16 cellular contexts compared by ENCODE assay signal in the genomic region with DNA sequence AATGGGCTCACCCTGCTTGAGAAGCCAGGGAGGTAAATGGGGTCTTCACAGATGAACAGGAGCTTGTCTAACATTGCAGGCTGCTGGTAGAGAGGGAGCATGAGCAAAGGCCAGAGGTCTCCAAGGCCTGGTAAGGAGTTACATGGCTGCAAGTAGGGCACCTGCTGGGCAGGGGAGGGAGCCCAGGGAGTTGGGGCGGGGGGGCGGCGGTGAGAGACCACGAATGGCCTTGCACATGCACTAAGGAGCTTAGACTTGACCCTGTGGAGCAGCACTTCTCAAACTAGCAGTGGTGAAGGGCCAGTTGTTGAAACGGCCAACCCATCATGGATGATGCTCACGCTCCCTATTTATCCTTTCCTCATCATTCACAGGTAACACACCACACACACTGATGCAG. TPM values are rescaled to one million over a fixed set of nuclear protein-coding genes. Genes with fewer than 3 reads are reported as not detected.
DNase-seq lines count a peak whose midpoint lies in the region; ATAC-seq and TF ChIP-seq lines count a peak whose summit lies in the region.
"Had no signal": no experiment of that assay in that cellular context is flagged by ENCODE, and none has a peak within 500 bp of the region (broad histone marks: within the 10 kb centered on the region; RNA-seq: fewer than 3 reads in every experiment).

No MANE protein-coding gene starts in this region.

- H3K4me3 Mint-ChIP-seq in activated naive CD8-positive, alpha-beta T cell, result no peak overlapping the region
- no peak overlapping the region for H3K4me3 Mint-ChIP-seq in activated naive CD8-positive, alpha-beta T cell treated with anti-CD3 and anti-CD28 coated beads for 36 hours
- no peak overlapping the region for H3K4me3 Mint-ChIP-seq in activated naive CD8-positive, alpha-beta T cell treated with anti-CD3 and anti-CD28 coated beads, Interleukin-2, amount 10 ng/mL, durations not matched to agents 7 days and 5 days
- peak overlapping the region; percentile 13 to 61 for H3K4me3 Mint-ChIP-seq in stimulated activated naive CD8-positive, alpha-beta T cell treated with anti-CD3 and anti-CD28 coated beads, Interleukin-15, amount 100 ng/mL, for 72 hours

- POLR2A ChIA-PET in activated naive CD8-positive, alpha-beta T cell treated with anti-CD3 and anti-CD28 coated beads, Interleukin-2, amount 10 ng/mL, durations not matched to agents 7 days and 5 days (lab: Charles Lee), result no interaction called here

- peaks cover 17% of the 10 kb centered on the region for H3K79me2 ChIP-seq in hepatocyte

- TF ChIP-seq CTCF in hepatocyte (IDR thresholded peaks at IDR 0.05; ENCODE audit: poor library complexity), result no peak

- H3K27ac Mint-ChIP-seq in activated naive CD8-positive, alpha-beta T cell, result peak overlapping the region; percentile 89
- H3K27ac Mint-ChIP-seq in activated naive CD8-positive, alpha-beta T cell treated with anti-CD3 and anti-CD28 coated beads for 36 hours, result no peak overlapping the region
- peak overlapping the region; percentile 34 for H3K27ac Mint-ChIP-seq in activated naive CD8-positive, alpha-beta T cell treated with anti-CD3 and anti-CD28 coated beads, Interleukin-2, amount 10 ng/mL, durations not matched to agents 7 days and 5 days
- H3K27ac Mint-ChIP-seq in stimulated activated naive CD8-positive, alpha-beta T cell treated with anti-CD3 and anti-CD28 coated beads, Interleukin-15, amount 100 ng/mL, for 72 hours, result peak overlapping the region; percentile 78 to 88

- H3K36me3 ChIP-seq in hepatocyte (replicated peaks; ENCODE audit: insufficient read depth, low read depth), result no peaks in the 10 kb centered on the region
- H3K36me3 ChIP-seq: brain microvascular endothelial cell, HAP-1 had no signal

- no peaks in the 10 kb centered on the region for H3K9me3 Mint-ChIP-seq in activated naive CD8-positive, alpha-beta T cell (ENCODE audit: low read depth)
- H3K9me3 Mint-ChIP-seq in activated naive CD8-positive, alpha-beta T cell treated with anti-CD3 and anti-CD28 coated beads for 36 hours, result no peaks in the 10 kb centered on the region
- H3K9me3 Mint-ChIP-seq in activated naive CD8-positive, alpha-beta T cell treated with anti-CD3 and anti-CD28 coated beads, Interleukin-2, amount 10 ng/mL, durations not matched to agents 7 days and 5 days, result no peaks in the 10 kb centered on the region
- no peaks in the 10 kb centered on the region for H3K9me3 Mint-ChIP-seq in stimulated activated naive CD8-positive, alpha-beta T cell treated with anti-CD3 and anti-CD28 coated beads, Interleukin-15, amount 100 ng/mL, for 72 hours
- H3K9me3 Mint-ChIP-seq: naive thymus-derived CD8-positive, alpha-beta T cell had no signal

- peaks cover 19% of the 10 kb centered on the region for H3K36me3 Mint-ChIP-seq in activated naive CD8-positive, alpha-beta T cell
- peaks cover 12% of the 10 kb centered on the region for H3K36me3 Mint-ChIP-seq in activated naive CD8-positive, alpha-beta T cell treated with anti-CD3 and anti-CD28 coated beads for 36 hours
- peaks cover 5% of the 10 kb centered on the region for H3K36me3 Mint-ChIP-seq in activated naive CD8-positive, alpha-beta T cell treated with anti-CD3 and anti-CD28 coated beads, Interleukin-2, amount 10 ng/mL, durations not matched to agents 7 days and 5 days

- no peak overlapping the region for H2AFZ ChIP-seq in hepatocyte

- intact Hi-C loops in posterior vena cava (cut with DNase I), result no loop called here

- ATAC-seq in HG03432 (IDR thresholded peaks at IDR 0.05; ENCODE audit: unreplicated experiment), result peak; percentile 14
- no peak for ATAC-seq in activated naive CD8-positive, alpha-beta T cell treated with anti-CD3 and anti-CD28 coated beads, Interleukin-2, amount 10 ng/mL, durations not matched to agents 7 days and 5 days (ENCODE audit: low read depth)
- ATAC-seq in stimulated activated naive CD8-positive, alpha-beta T cell treated with anti-CD3 and anti-CD28 coated beads, Interleukin-15, amount 100 ng/mL, for 72 hours, result peak; percentile 7
- ATAC-seq: naive thymus-derived CD8-positive, alpha-beta T cell had no signal

- DNase-seq in activated naive CD8-positive, alpha-beta T cell treated with anti-CD3 and anti-CD28 coated beads for 36 hours, result no peak
- no peak for DNase-seq in activated naive CD8-positive, alpha-beta T cell treated with anti-CD3 and anti-CD28 coated beads, Interleukin-2, amount 10 ng/mL, durations not matched to agents 7 days and 5 days
- DNase-seq in stimulated activated naive CD8-positive, alpha-beta T cell treated with anti-CD3 and anti-CD28 coated beads, Interleukin-15, amount 100 ng/mL, for 72 hours, result no peak
- DNase-seq in posterior vena cava (ENCODE audit: low spot score) (no peak), hepatocyte (ENCODE audit: low spot score) (no peak), GF-D8 (lab: John Stamatoyannopoulos, UW) (no peak)
- DNase-seq: activated effector memory CD4-positive, alpha-beta T cell treated with anti-CD3 and anti-CD28 coated beads, Interleukin-2, amount 50 U/mL, for 16 hours; brain microvascular endothelial cell; dermis blood vessel endothelial cell; lower lobe of right lung; naive thymus-derived CD8-positive, alpha-beta T cell; NCI-H1694 treated with DMSO at 0.1 percent for 48 hours; SIG-M5 had no signal

- H3K4me1 Mint-ChIP-seq in activated naive CD8-positive, alpha-beta T cell (ENCODE audit: low read depth), result peaks cover 36% of the 10 kb centered on the region
- peaks cover 21% of the 10 kb centered on the region for H3K4me1 Mint-ChIP-seq in activated naive CD8-positive, alpha-beta T cell treated with anti-CD3 and anti-CD28 coated beads for 36 hours
- H3K4me1 Mint-ChIP-seq in activated naive CD8-positive, alpha-beta T cell treated with anti-CD3 and anti-CD28 coated beads, Interleukin-2, amount 10 ng/mL, durations not matched to agents 7 days and 5 days, result peaks cover 14% of the 10 kb centered on the region
- peaks cover 64% of the 10 kb centered on the region for H3K4me1 Mint-ChIP-seq in stimulated activated naive CD8-positive, alpha-beta T cell treated with anti-CD3 and anti-CD28 coated beads, Interleukin-15, amount 100 ng/mL, for 72 hours

- peaks cover 12% of the 10 kb centered on the region for H3K4me1 ChIP-seq in hepatocyte (ENCODE audit: insufficient read depth)
- H3K4me1 ChIP-seq: HAP-1 had no signal

- no peak overlapping the region for H3K27ac ChIP-seq in hepatocyte
- H3K27ac ChIP-seq: brain microvascular endothelial cell, lower lobe of right lung had no signal

- H3K4me3 ChIP-seq in hepatocyte, result no peak overlapping the region
- H3K4me3 ChIP-seq: HAP-1, lower lobe of right lung had no signal

- no peaks in the 10 kb centered on the region for H3K27me3 ChIP-seq in hepatocyte
- H3K27me3 ChIP-seq: brain microvascular endothelial cell had no signal

- H4K20me1 ChIP-seq in hepatocyte (ENCODE audit: insufficient read depth, poor library complexity, severe bottlenecking), result no peaks in the 10 kb centered on the region

- no peaks in the 10 kb centered on the region for H3K9me2 ChIP-seq in hepatocyte (replicated peaks; ENCODE audit: insufficient read depth)

- WGBS in hepatocyte (ENCODE audit: low lambda C conversion rate, missing lambda C conversion rate), result 92% methylated on average over 6 of the region's 6 CpGs

- no peaks in the 10 kb centered on the region for H3K27me3 Mint-ChIP-seq in activated naive CD8-positive, alpha-beta T cell
- no peaks in the 10 kb centered on the region for H3K27me3 Mint-ChIP-seq in activated naive CD8-positive, alpha-beta T cell treated with anti-CD3 and anti-CD28 coated beads for 36 hours
- no peaks in the 10 kb centered on the region for H3K27me3 Mint-ChIP-seq in activated naive CD8-positive, alpha-beta T cell treated with anti-CD3 and anti-CD28 coated beads, Interleukin-2, amount 10 ng/mL, durations not matched to agents 7 days and 5 days
- no peaks in the 10 kb centered on the region for H3K27me3 Mint-ChIP-seq in stimulated activated naive CD8-positive, alpha-beta T cell treated with anti-CD3 and anti-CD28 coated beads, Interleukin-15, amount 100 ng/mL, for 72 hours
- H3K27me3 Mint-ChIP-seq: naive thymus-derived CD8-positive, alpha-beta T cell had no signal

- no peaks in the 10 kb centered on the region for H3K9me3 ChIP-seq in hepatocyte (ENCODE audit: low read depth)
- H3K9me3 ChIP-seq: HAP-1, lower lobe of right lung had no signal

- H3K4me2 ChIP-seq in hepatocyte, result no peak overlapping the region

RNA-seq across cellular contexts. Expression of a gene that starts 38.4 kb away (rescaled TPM):
- total RNA-seq in activated naive CD8-positive, alpha-beta T cell treated with anti-CD3 and anti-CD28 coated beads for 36 hours, result 1 to 10 TPM; 7.6 to 9.0 TPM
- 10 to 100 TPM; 38.6 to 45.3 TPM for total RNA-seq in activated naive CD8-positive, alpha-beta T cell treated with anti-CD3 and anti-CD28 coated beads, Interleukin-2, amount 10 ng/mL, durations not matched to agents 7 days and 5 days
- 10 to 100 TPM; 17.2 to 18.6 TPM for total RNA-seq in posterior vena cava
- total RNA-seq in hepatocyte, result 10.3 and 14.3 TPM in 2 replicates
- 16.5 and 19.4 TPM in 2 replicates for polyA plus RNA-seq in hepatocyte

Comparison
In these comparisons a context has a peak if more than half of its experiments do, and no peak if none do; other contexts are left out.
1. H3K4me3 Mint-ChIP-seq: peak in stimulated activated naive CD8-positive, alpha-beta T cell treated with anti-CD3 and anti-CD28 coated beads, Interleukin-15, amount 100 ng/mL, for 72 hours (2 of 2); none in activated naive CD8-positive, alpha-beta T cell (single experiment), activated naive CD8-positive, alpha-beta T cell treated with anti-CD3 and anti-CD28 coated beads for 36 hours (single experiment) and activated naive CD8-positive, alpha-beta T cell treated with anti-CD3 and anti-CD28 coated beads, Interleukin-2, amount 10 ng/mL, durations not matched to agents 7 days and 5 days (single experiment).